ENCODE assay signal across 8 cellular contexts in the genomic region with DNA sequence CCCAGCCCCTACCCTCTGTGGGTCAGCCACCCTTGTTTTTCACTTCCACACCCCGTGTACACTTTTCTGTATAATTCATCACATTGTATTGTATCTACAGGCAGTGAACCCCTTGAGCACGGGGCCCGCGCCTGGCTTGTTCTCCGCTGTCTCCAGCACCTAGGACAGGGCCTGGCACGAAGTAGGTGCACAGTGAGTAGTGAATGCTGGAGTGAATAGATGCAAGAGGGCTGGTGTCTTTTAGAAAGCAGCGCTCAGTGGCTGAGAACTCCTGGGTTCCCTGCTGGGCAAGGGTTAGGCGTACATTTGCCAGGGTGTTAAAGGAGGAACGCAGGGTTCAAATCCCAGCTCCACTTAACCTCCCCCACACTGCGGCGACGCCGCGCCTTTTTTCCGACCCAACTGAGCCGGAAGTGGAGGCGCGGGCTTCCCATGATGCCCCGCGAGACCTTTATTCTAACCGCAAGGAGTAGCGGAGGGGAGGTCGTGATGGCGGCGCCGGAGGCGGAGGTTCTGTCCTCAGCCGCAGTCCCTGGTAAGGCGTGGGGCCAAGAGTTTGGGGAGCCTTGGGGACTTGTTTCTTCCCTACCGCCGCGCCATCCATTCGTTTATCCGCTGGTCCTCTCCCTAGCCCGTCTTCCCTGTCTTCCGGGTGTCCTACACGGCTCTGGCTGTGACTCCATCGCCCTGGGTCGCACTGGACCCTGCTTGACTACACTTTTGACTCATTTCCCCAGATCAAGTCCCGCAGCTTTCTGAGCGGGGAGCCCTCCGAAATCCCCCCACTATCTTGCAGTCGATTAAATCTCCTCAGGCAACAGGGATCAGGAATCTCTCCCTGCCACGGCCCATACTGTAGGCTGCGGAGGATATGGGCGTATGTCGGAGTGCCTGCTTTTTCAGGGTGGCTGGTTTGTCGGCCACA.
DNase-seq lines count a peak whose midpoint lies in the region; ATAC-seq, FAIRE-seq and TF ChIP-seq lines count a peak whose summit lies in the region.

A gene with protein sequence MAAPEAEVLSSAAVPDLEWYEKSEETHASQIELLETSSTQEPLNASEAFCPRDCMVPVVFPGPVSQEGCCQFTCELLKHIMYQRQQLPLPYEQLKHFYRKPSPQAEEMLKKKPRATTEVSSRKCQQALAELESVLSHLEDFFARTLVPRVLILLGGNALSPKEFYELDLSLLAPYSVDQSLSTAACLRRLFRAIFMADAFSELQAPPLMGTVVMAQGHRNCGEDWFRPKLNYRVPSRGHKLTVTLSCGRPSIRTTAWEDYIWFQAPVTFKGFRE (plus strand): TSS at position 454 of the 925 bp plus-strand sequence. CDS start 36 bp downstream, at position 490.

- DNase-seq in Ammon's horn (ENCODE audit: low spot score) (peak; percentile 87), GM19239 (ENCODE audit: insufficient read length, low spot score) (no peak), NCI-H524 treated with DMSO at 0.1 percent for 48 hours (lab: John Stamatoyannopoulos, UW) (peak; percentile 45), choroid plexus epithelial cell (ENCODE audit: low read depth) (peak; percentile 69)
- peak; percentile 84 for DNase-seq in activated CD4-positive, alpha-beta T cell treated with anti-CD3 and anti-CD28 coated beads for 4 hours
- DNase-seq in stimulated activated CD4-positive, alpha-beta T cell treated with anti-CD3 and anti-CD28 coated beads, Interleukin-1b, Interleukin-23, amount 100 ng/mL, for 24 hours (ENCODE audit: low read depth in 4 of 4, low spot score in 1 of 4): peak; percentile 66 to 80 (median 76)

- H3K27ac ChIP-seq in layer of hippocampus (ENCODE audit: low read depth, low read length): peak within 1 kb of the TSS; percentile 58

- TF ChIP-seq CTCF in choroid plexus epithelial cell (conservative IDR thresholded peaks at IDR 0.05; ENCODE audit: low read depth, low read length): no peak

- H3K27me3 ChIP-seq in layer of hippocampus (ENCODE audit: control insufficient read depth, insufficient read depth, low read length): no peaks in the 10 kb centered on the region

- peak; percentile 91 for ATAC-seq in HG03460 (IDR thresholded peaks at IDR 0.05; ENCODE audit: unreplicated experiment)

- H3K4me3 ChIP-seq in choroid plexus epithelial cell (ENCODE audit: low read depth, low read length): peak within 1 kb of the TSS; percentile 89

- FAIRE-seq in GM19239 (lab: Jason Lieb, UNC): peak; percentile 87
